In genomic region chr4:48016141-48017107, GRCh38 we compare ENCODE assay signal across 2 cellular contexts.
TF ChIP-seq lines count a peak whose summit lies in the region.

CNGA1 (minus strand) TSS chr4:48016681; CDS start chr4:47952689, 63,992 bp downstream.
NIPAL1 (plus strand) TSS chr4:48016772; CDS start chr4:48016840, 68 bp downstream.

TF ChIP-seq in HCT116, 20 proteins besides CTCF, POLR2A, EP300 and RAD21 (continued from another document):
- TF ChIP-seq, protein P1, sequence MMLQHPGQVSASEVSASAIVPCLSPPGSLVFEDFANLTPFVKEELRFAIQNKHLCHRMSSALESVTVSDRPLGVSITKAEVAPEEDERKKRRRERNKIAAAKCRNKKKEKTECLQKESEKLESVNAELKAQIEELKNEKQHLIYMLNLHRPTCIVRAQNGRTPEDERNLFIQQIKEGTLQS (IDR thresholded peaks at IDR 0.05): no peak
- TF ChIP-seq FOSL1 (IDR thresholded peaks at IDR 0.05; ENCODE audit: low read depth) (no peak), YY1 (IDR thresholded peaks at IDR 0.05; ENCODE audit: extremely low read depth, insufficient replicate concordance, low read depth, low read length) (peak; percentile 10), ZFX (IDR thresholded peaks at IDR 0.05) (peak; percentile 61; the same call in 1 of the 2 replicates), ZNF274 (IDR thresholded peaks at IDR 0.05; ENCODE audit: low read depth, low read length) (no peak), CEBPB (IDR thresholded peaks at IDR 0.05; ENCODE audit: low read depth) (no peak), EZH2 (IDR thresholded peaks at IDR 0.05) (no peak), POLR2AphosphoS5 (IDR thresholded peaks at IDR 0.05; ENCODE audit: low read depth, low read length) (peak; percentile 74; the same call in 1 of the 2 replicates), JUND (IDR thresholded peaks at IDR 0.05) (no peak), REST (IDR thresholded peaks at IDR 0.05; ENCODE audit: low read depth) (no peak), TCF7L2 (IDR thresholded peaks at IDR 0.05; ENCODE audit: borderline replicate concordance, extremely low read depth, insufficient read depth, insufficient read length) (no peak), EZH2phosphoT487 (IDR thresholded peaks at IDR 0.05; ENCODE audit: borderline replicate concordance) (no peak), SIN3A (IDR thresholded peaks at IDR 0.05; ENCODE audit: low read depth) (peak; percentile 79; the same call in 1 of the 2 replicates), SP1 (IDR thresholded peaks at IDR 0.05; ENCODE audit: low read depth) (0 out of 2 replicates have a peak, but pooled peaks have one; percentile 39), EGR1 (IDR thresholded peaks at IDR 0.05; ENCODE audit: low read depth) (no peak), CBX3 (IDR thresholded peaks at IDR 0.05; ENCODE audit: low read depth) (no peak), MAX (IDR thresholded peaks at IDR 0.05) (peak; percentile 60), ELF1 (IDR thresholded peaks at IDR 0.05; ENCODE audit: borderline replicate concordance, low read depth) (no peak)
- TF ChIP-seq, protein P2, sequence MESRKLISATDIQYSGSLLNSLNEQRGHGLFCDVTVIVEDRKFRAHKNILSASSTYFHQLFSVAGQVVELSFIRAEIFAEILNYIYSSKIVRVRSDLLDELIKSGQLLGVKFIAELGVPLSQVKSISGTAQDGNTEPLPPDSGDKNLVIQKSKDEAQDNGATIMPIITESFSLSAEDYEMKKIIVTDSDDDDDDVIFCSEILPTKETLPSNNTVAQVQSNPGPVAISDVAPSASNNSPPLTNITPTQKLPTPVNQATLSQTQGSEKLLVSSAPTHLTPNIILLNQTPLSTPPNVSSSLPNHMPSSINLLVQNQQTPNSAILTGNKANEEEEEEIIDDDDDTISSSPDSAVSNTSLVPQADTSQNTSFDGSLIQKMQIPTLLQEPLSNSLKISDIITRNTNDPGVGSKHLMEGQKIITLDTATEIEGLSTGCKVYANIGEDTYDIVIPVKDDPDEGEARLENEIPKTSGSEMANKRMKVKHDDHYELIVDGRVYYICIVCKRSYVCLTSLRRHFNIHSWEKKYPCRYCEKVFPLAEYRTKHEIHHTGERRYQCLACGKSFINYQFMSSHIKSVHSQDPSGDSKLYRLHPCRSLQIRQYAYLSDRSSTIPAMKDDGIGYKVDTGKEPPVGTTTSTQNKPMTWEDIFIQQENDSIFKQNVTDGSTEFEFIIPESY (IDR thresholded peaks at IDR 0.05; ENCODE audit: extremely low read depth, insufficient replicate concordance, low read length): no peak

TF ChIP-seq in SK-N-SH, 30 proteins besides CTCF, POLR2A, EP300 and RAD21 (continued from another document):
- TF ChIP-seq REST (IDR thresholded peaks at IDR 0.05; ENCODE audit: low read depth, low read length) (no peak), PBX3 (IDR thresholded peaks at IDR 0.05) (no peak), SMC3 (IDR thresholded peaks at IDR 0.05; ENCODE audit: low read depth, low read length) (peak; percentile 32; the same call in 1 of the 2 replicates), SIN3A (IDR thresholded peaks at IDR 0.05; ENCODE audit: borderline replicate concordance, low read depth, low read length) (no peak; the same call in 1 of the 2 replicates), FOSL2 (IDR thresholded peaks at IDR 0.05; ENCODE audit: borderline replicate concordance, low read depth) (no peak), EZH2phosphoT487 (IDR thresholded peaks at IDR 0.05; ENCODE audit: borderline replicate concordance, low read depth) (no peak), JUND (IDR thresholded peaks at IDR 0.05) (no peak), GABPA (IDR thresholded peaks at IDR 0.05; ENCODE audit: low read depth) (no peak), MEF2A (IDR thresholded peaks at IDR 0.05; ENCODE audit: borderline replicate concordance, low read depth) (no peak), TCF12 (IDR thresholded peaks at IDR 0.05) (no peak), GATA2 (CRISPR knock-in tag; IDR thresholded peaks at IDR 0.05) (no peak), IRF3 (IDR thresholded peaks at IDR 0.05; ENCODE audit: low read depth, low read length) (no peak), MAX (IDR thresholded peaks at IDR 0.05; ENCODE audit: low read depth) (peak; percentile 20; the same call in 1 of the 2 replicates), POLR2AphosphoS5 (IDR thresholded peaks at IDR 0.05; ENCODE audit: low read depth, low read length) (no peak), TEAD4 (IDR thresholded peaks at IDR 0.05; ENCODE audit: borderline replicate concordance, insufficient read depth) (no peak), MXI1 (IDR thresholded peaks at IDR 0.05; ENCODE audit: low read depth, low read length) (0 out of 2 replicates have a peak, but pooled peaks have one; percentile 44), USF2 (IDR thresholded peaks at IDR 0.05; ENCODE audit: borderline replicate concordance, low read depth, low read length) (no peak), RFX5 (IDR thresholded peaks at IDR 0.05; ENCODE audit: low read length) (no peak), CHD2 (IDR thresholded peaks at IDR 0.05; ENCODE audit: low read length, partially characterized antibody) (no peak), RCOR1 (IDR thresholded peaks at IDR 0.05; ENCODE audit: low read length) (no peak), NRF1 (IDR thresholded peaks at IDR 0.05; ENCODE audit: low read depth, low read length) (peak; percentile 12; the same call in 1 of the 2 replicates), TAF1 (IDR thresholded peaks at IDR 0.05; ENCODE audit: borderline replicate concordance, low read depth, low read length) (0 out of 2 replicates have a peak, but pooled peaks have one; percentile 1)
- TF ChIP-seq, protein P2 (IDR thresholded peaks at IDR 0.05; ENCODE audit: borderline replicate concordance, low read depth): no peak
TF ChIP-seq in SK-N-SH: peak in this region for 5.
